8 cellular contexts compared by ENCODE assay signal in the genomic region with DNA sequence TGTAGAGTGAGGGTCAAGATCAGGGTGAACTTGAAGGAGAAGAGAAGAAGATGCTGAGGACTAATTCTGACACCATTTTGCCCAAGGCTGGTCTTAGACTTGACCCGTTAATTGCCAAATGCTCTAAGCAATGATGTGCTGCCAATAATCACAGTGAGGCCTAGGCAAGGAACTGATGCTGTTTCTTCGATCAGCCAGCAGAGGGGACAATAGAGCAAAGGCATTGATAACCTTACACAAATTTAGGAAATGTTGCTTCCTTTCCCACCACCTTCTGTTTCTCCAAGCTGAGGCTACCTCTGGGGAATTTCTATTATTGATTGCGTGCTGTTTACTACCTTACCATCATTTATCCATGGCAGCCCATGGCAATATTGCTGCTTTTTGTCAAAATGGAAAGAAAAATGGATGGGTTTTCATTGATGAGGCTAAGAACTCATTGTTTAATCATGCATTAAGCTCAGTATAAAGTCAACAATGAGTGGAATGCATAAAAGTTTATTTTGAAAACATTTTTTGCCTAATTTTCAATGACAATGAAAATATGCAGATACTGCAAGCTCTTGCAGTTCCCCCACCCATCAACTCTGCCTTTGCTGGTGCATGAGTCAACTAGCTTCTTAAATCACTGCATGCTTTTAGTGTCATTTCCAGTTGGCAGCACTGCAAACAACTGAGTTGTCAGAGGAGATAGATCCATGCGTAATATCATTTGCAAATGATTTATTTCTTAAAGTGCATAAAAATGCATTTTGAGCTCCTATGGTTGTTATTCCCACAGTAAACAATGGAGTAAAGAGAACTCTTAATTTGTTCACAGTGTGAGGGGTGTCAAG.
DNase-seq lines count a peak whose midpoint lies in the region; ATAC-seq and TF ChIP-seq lines count a peak whose summit lies in the region.

No MANE protein-coding gene starts in this region.

- WGBS in transverse colon (ENCODE audit: low coverage in 1 of 2), 2 donors: 30 to 39% methylated on average over 3 to 4 of the region's 4 CpGs

- H3K9me3 Mint-ChIP-seq in activated CD4-positive, alpha-beta T cell treated with anti-CD3 and anti-CD28 coated beads, Interleukin-2, amount 10 ng/mL, durations not matched to agents 7 days and 5 days: no peaks in the 10 kb centered on the region
- H3K9me3 Mint-ChIP-seq in immature natural killer cell: peaks cover 0 to 4% (median 0%) of the 10 kb centered on the region in 6 donors

- no peaks in the 10 kb centered on the region for H3K4me1 ChIP-seq in transverse colon

- no peaks in the 10 kb centered on the region for H3K4me1 Mint-ChIP-seq in activated CD4-positive, alpha-beta T cell treated with anti-CD3 and anti-CD28 coated beads, Interleukin-2, amount 10 ng/mL, durations not matched to agents 7 days and 5 days
- H3K4me1 Mint-ChIP-seq in immature natural killer cell: no peaks in the 10 kb centered on the region

- peak; percentile 38 to 64 (median 51) for TF ChIP-seq CTCF in transverse colon (IDR thresholded peaks at IDR 0.05)

- no peak overlapping the region for H3K27ac ChIP-seq in transverse colon

- no peaks in the 10 kb centered on the region for H3K36me3 Mint-ChIP-seq in activated CD4-positive, alpha-beta T cell treated with anti-CD3 and anti-CD28 coated beads, Interleukin-2, amount 10 ng/mL, durations not matched to agents 7 days and 5 days (ENCODE audit: low read depth)
- no peaks in the 10 kb centered on the region for H3K36me3 Mint-ChIP-seq in immature natural killer cell

- no peaks in the 10 kb centered on the region for H3K36me3 ChIP-seq in transverse colon

- intact Hi-C loops in transverse colon (cut with DNase I; ENCODE audit: low total_unique reads): no loop called here

- H3K4me3 ChIP-seq in transverse colon: no peak overlapping the region

- H3K9me3 ChIP-seq in transverse colon: no peaks in the 10 kb centered on the region

- H3K27me3 Mint-ChIP-seq in activated CD4-positive, alpha-beta T cell treated with anti-CD3 and anti-CD28 coated beads, Interleukin-2, amount 10 ng/mL, durations not matched to agents 7 days and 5 days: no peaks in the 10 kb centered on the region
- peaks cover 0 to 6% (median 3%) of the 10 kb centered on the region in 3 donors for H3K27me3 Mint-ChIP-seq in immature natural killer cell (ENCODE audit: low read depth in 3 of 3)

- ATAC-seq in GM18519 (IDR thresholded peaks at IDR 0.05; ENCODE audit: low FRiP score, unreplicated experiment): peak; percentile 81
- peak; percentile 77 for ATAC-seq in HG02870 (IDR thresholded peaks at IDR 0.05; ENCODE audit: unreplicated experiment)

- CTCF ChIA-PET in activated CD4-positive, alpha-beta T cell treated with anti-CD3 and anti-CD28 coated beads, Interleukin-2, amount 10 ng/mL, durations not matched to agents 7 days and 5 days (lab: Charles Lee): interaction anchor here (0.5 kb wide), 1 partner anchor 1397 kb away, joined by 6 read pairs; no protein-coding TSS in a partner anchor

- POLR2A ChIA-PET in activated CD4-positive, alpha-beta T cell treated with anti-CD3 and anti-CD28 coated beads, Interleukin-2, amount 10 ng/mL, durations not matched to agents 7 days and 5 days (lab: Charles Lee): no interaction called here

- no peak for TF ChIP-seq POLR2A in transverse colon (IDR thresholded peaks at IDR 0.05)

- H3K27ac Mint-ChIP-seq in activated CD4-positive, alpha-beta T cell treated with anti-CD3 and anti-CD28 coated beads, Interleukin-2, amount 10 ng/mL, durations not matched to agents 7 days and 5 days: no peak overlapping the region
- no peak overlapping the region for H3K27ac Mint-ChIP-seq in immature natural killer cell

- DNase-seq in COR-L47 (lab: John Stamatoyannopoulos, UW): peak; percentile 34
- DNase-seq in NCI-H146 treated with DMSO at 0.1 percent for 48 hours (lab: John Stamatoyannopoulos, UW; ENCODE audit: unreplicated experiment): peak; percentile 30
- peak; percentile 42 for DNase-seq in activated CD4-positive, alpha-beta T cell treated with anti-CD3 and anti-CD28 coated beads, Interleukin-2, amount 10 ng/mL, durations not matched to agents 7 days and 5 days
- peak; percentile 3 to 18 (median 7) for DNase-seq in immature natural killer cell
- DNase-seq in transverse colon: no peak
- no peak for DNase-seq in NCI-H526 treated with DMSO at 0.1 percent for 48 hours (lab: John Stamatoyannopoulos, UW)

- in situ Hi-C loops in transverse colon (cut with MboI; ENCODE audit: low pct_ligation_motif_present in 1 of 4, low pct_unique_long_range_greater_than_20kb in 1 of 4, low sequenced_read_pairs in 3 of 4): loop anchor here in 1 of 4 donors (25.0 kb wide), 1 partner anchor 1729 kb away; no protein-coding TSS in a partner anchor

- TF ChIP-seq EP300 in transverse colon (IDR thresholded peaks at IDR 0.05; ENCODE audit: low read depth): no peak

- H3K4me3 Mint-ChIP-seq in activated CD4-positive, alpha-beta T cell treated with anti-CD3 and anti-CD28 coated beads, Interleukin-2, amount 10 ng/mL, durations not matched to agents 7 days and 5 days: no peak overlapping the region
- no peak overlapping the region for H3K4me3 Mint-ChIP-seq in immature natural killer cell

- no peaks in the 10 kb centered on the region for H3K27me3 ChIP-seq in transverse colon

Comparison
In these comparisons a context has a peak if more than half of its experiments do, and no peak if none do; other contexts are left out.
1. DNase-seq: peak in COR-L47 (single experiment), NCI-H146 treated with DMSO at 0.1 percent for 48 hours (single experiment), activated CD4-positive, alpha-beta T cell treated with anti-CD3 and anti-CD28 coated beads, Interleukin-2, amount 10 ng/mL, durations not matched to agents 7 days and 5 days (single experiment) and immature natural killer cell (3 of 3); none in transverse colon (single experiment) and NCI-H526 treated with DMSO at 0.1 percent for 48 hours (single experiment).